19 cellular contexts compared by ENCODE assay signal in genomic region chr7:74015670-74016069, GRCh38. TPM values are rescaled to one million over a fixed set of nuclear protein-coding genes. Genes with fewer than 3 reads are reported as not detected.
A peak's percentile ranks its signal among the peaks of the same experiment; 100 is the strongest.
DNase-seq lines count a peak whose midpoint lies in the region; ATAC-seq, FAIRE-seq and TF ChIP-seq lines count a peak whose summit lies in the region.
"Had no signal": no experiment of that assay in that cellular context is flagged by ENCODE, and none has a peak within 500 bp of the region (broad histone marks: within the 10 kb centered on the region; RNA-seq: fewer than 3 reads in every experiment).

No MANE protein-coding gene starts in this region.

- H4K8ac ChIP-seq in trophoblast cell (ENCODE audit: low read depth, low read length), result no peak overlapping the region

- peak; percentile 58 for ATAC-seq in PC-3
- no peak for ATAC-seq in CD4-positive, alpha-beta T cell (ENCODE audit: poor library complexity)
- ATAC-seq in GM18907 (IDR thresholded peaks at IDR 0.05; ENCODE audit: unreplicated experiment), result no peak
- ATAC-seq: GM12878, HCT116 had no signal

- H3K4me3 ChIP-seq in PC-3 (ENCODE audit: low read length), result no peak overlapping the region
- no peak overlapping the region for H3K4me3 ChIP-seq in bronchial epithelial cell (ENCODE audit: low read depth, low read length)
- no peak overlapping the region for H3K4me3 ChIP-seq in trophoblast cell (ENCODE audit: low read depth, low read length)
- H3K4me3 ChIP-seq: GM12878 had no signal

- H2BK12ac ChIP-seq in trophoblast cell (ENCODE audit: low read length), result no peak overlapping the region

- H3K9me3 ChIP-seq in PC-3 (ENCODE audit: low read length), result no peaks in the 10 kb centered on the region
- no peaks in the 10 kb centered on the region for H3K9me3 ChIP-seq in trophoblast cell (ENCODE audit: insufficient read depth, low read depth, low read length)
- no peaks in the 10 kb centered on the region for H3K9me3 ChIP-seq in CD4-positive, alpha-beta T cell (ENCODE audit: control insufficient read depth, low read length)

- no TSS peak for BruUV-seq in PC-3 (replicated peaks; lab: Mats Ljungman, UMichigan)

- H2AK5ac ChIP-seq in trophoblast cell (ENCODE audit: low read length), result no peak overlapping the region

- CTCF ChIA-PET in PC-3 (lab: Charles Lee), result interaction anchor here (0.7 to 2.1 kb wide), 2 partner anchors 11 to 191 kb away, joined by 4 to 8 read pairs; no protein-coding TSS in a partner anchor
- CTCF ChIA-PET in CD4-positive, alpha-beta T cell (lab: Charles Lee), result interaction anchor here (0.6 to 2.1 kb wide), 2 partner anchors 11 to 491 kb away, joined by 6 to 7 read pairs; no protein-coding TSS in a partner anchor

- H3K4me3 Mint-ChIP-seq in CD4-positive, alpha-beta T cell, result no peak overlapping the region
- H3K4me3 Mint-ChIP-seq: CD14-positive monocyte had no signal

- H3K36me3 ChIP-seq in PC-3 (ENCODE audit: low read depth, low read length), result no peaks in the 10 kb centered on the region
- no peaks in the 10 kb centered on the region for H3K36me3 ChIP-seq in bronchial epithelial cell (ENCODE audit: control insufficient read depth, insufficient read depth, low read length)
- no peaks in the 10 kb centered on the region for H3K36me3 ChIP-seq in trophoblast cell (ENCODE audit: control insufficient read depth in 1 of 2, insufficient read depth in 2 of 2, low read length in 2 of 2)

- no peaks in the 10 kb centered on the region for H3K79me1 ChIP-seq in trophoblast cell (ENCODE audit: low read length)

- H2BK5ac ChIP-seq in trophoblast cell (ENCODE audit: low read depth, low read length, poor library complexity), result no peak overlapping the region

- no peaks in the 10 kb centered on the region for H3F3A ChIP-seq in PC-3 (ENCODE audit: low read length, unreplicated experiment)

- no peak overlapping the region for H3K23ac ChIP-seq in trophoblast cell (ENCODE audit: low read length)

- H3K14ac ChIP-seq in trophoblast cell (ENCODE audit: low read length), result no peak overlapping the region

- H3K27ac Mint-ChIP-seq in CD4-positive, alpha-beta T cell, result no peak overlapping the region

- no peak overlapping the region for H3K9ac ChIP-seq in PC-3 (ENCODE audit: low read length)
- H3K9ac ChIP-seq in trophoblast cell (ENCODE audit: low read length), result no peak overlapping the region

- H3K4me2 ChIP-seq in PC-3 (ENCODE audit: low read length) (no peak overlapping the region), trophoblast cell (ENCODE audit: low read length) (no peak overlapping the region)

- TF ChIP-seq CTCF in PC-3 (conservative IDR thresholded peaks at IDR 0.05; ENCODE audit: low read depth, low read length) (no peak), bronchial epithelial cell (IDR thresholded peaks at IDR 0.05; ENCODE audit: insufficient read depth, low read length, severe bottlenecking) (no peak)
- TF ChIP-seq CTCF in CD4-positive, alpha-beta T cell (IDR thresholded peaks at IDR 0.05), result no peak

- no peak overlapping the region for H4K91ac ChIP-seq in trophoblast cell (ENCODE audit: low read depth, low read length)

- no CpG with 5 or more reads among the region's 4 CpGs for WGBS in trophoblast cell (ENCODE audit: extremely low coverage, insufficient coverage, insufficient read length)

- POLR2A ChIA-PET in PC-3 (lab: Charles Lee; ENCODE audit: unreplicated experiment), result no interaction called here
- POLR2A ChIA-PET in CD4-positive, alpha-beta T cell (lab: Charles Lee), result no interaction called here

- H2BK120ac ChIP-seq in trophoblast cell (ENCODE audit: insufficient read depth, low read length, poor library complexity), result no peak overlapping the region

- H3K4ac ChIP-seq in trophoblast cell (ENCODE audit: low read depth, low read length), result no peak overlapping the region

- no peak for FAIRE-seq in bronchial epithelial cell (lab: Jason Lieb, UNC)
- FAIRE-seq: GM12878, GM19239 had no signal

- no peaks in the 10 kb centered on the region for H3K9me2 ChIP-seq in PC-3 (replicated peaks; ENCODE audit: low read length)

- H3K27me3 Mint-ChIP-seq in CD4-positive, alpha-beta T cell, result no peaks in the 10 kb centered on the region

- H3K4me1 Mint-ChIP-seq in CD4-positive, alpha-beta T cell (ENCODE audit: low read depth), result no peaks in the 10 kb centered on the region

- no peaks in the 10 kb centered on the region for H3K27me3 ChIP-seq in PC-3 (ENCODE audit: low read length)
- no peaks in the 10 kb centered on the region for H3K27me3 ChIP-seq in bronchial epithelial cell (ENCODE audit: control insufficient read depth, insufficient read depth, low read length)
- H3K27me3 ChIP-seq in trophoblast cell (ENCODE audit: insufficient read depth, low read length), result no peaks in the 10 kb centered on the region
- H3K27me3 ChIP-seq in CD4-positive, alpha-beta T cell (ENCODE audit: control insufficient read depth, insufficient read depth, low read length), result no peaks in the 10 kb centered on the region

- no peaks in the 10 kb centered on the region for H3K36me3 Mint-ChIP-seq in CD4-positive, alpha-beta T cell (ENCODE audit: low read depth)
- H3K36me3 Mint-ChIP-seq: CD14-positive monocyte had no signal

- no peak overlapping the region for H3K27ac ChIP-seq in PC-3 (ENCODE audit: low read length)
- H3K27ac ChIP-seq in trophoblast cell (ENCODE audit: low read depth, low read length), result no peak overlapping the region
- H3K27ac ChIP-seq in CD4-positive, alpha-beta T cell (ENCODE audit: low read depth, low read length), result no peak overlapping the region
- H3K27ac ChIP-seq: 22Rv1 had no signal

- no peak overlapping the region for H4K12ac ChIP-seq in trophoblast cell (ENCODE audit: low read depth, low read length)

- H2AFZ ChIP-seq in PC-3 (ENCODE audit: low read length) (no peak overlapping the region), trophoblast cell (ENCODE audit: insufficient read depth, low read length, poor library complexity) (no peak overlapping the region)

- no peaks in the 10 kb centered on the region for H3K9me3 Mint-ChIP-seq in CD4-positive, alpha-beta T cell
- H3K9me3 Mint-ChIP-seq: CD14-positive monocyte had no signal

- H3K79me2 ChIP-seq in PC-3 (ENCODE audit: low read length) (no peaks in the 10 kb centered on the region), trophoblast cell (ENCODE audit: control insufficient read depth, insufficient read depth, low read length, poor library complexity) (no peaks in the 10 kb centered on the region)

- H3K18ac ChIP-seq in trophoblast cell (ENCODE audit: low read length), result no peak overlapping the region

- no peaks in the 10 kb centered on the region for H4K20me1 ChIP-seq in PC-3 (ENCODE audit: low read length)

- H3K4me1 ChIP-seq in PC-3 (ENCODE audit: insufficient read depth, low read length) (no peaks in the 10 kb centered on the region), trophoblast cell (ENCODE audit: control insufficient read depth in 1 of 2, insufficient read depth in 2 of 2, low read length in 2 of 2) (peaks cover 10 to 14% of the 10 kb centered on the region in 2 experiments)

- DNase-seq in DMS 273 (lab: John Stamatoyannopoulos, UW; ENCODE audit: unreplicated experiment), result peak; percentile 60
- DNase-seq in DMS 273 treated with DMSO at 0.1 percent for 48 hours (lab: John Stamatoyannopoulos, UW), result no peak
- DNase-seq in PC-3, result peak; percentile 60
- DNase-seq in bronchial epithelial cell (ENCODE audit: low read depth), result peak; percentile 33
- peak; percentile 30 to 53 for DNase-seq in trophoblast cell
- no peak for DNase-seq in CD4-positive, alpha-beta T cell
- DNase-seq in DMS53 treated with DMSO at 0.1 percent for 48 hours (lab: John Stamatoyannopoulos, UW; ENCODE audit: unreplicated experiment), result no peak
- DNase-seq: GOT3; NCI-H146; NCI-H2029 treated with DMSO at 0.1 percent for 48 hours; NCI-H748 treated with DMSO at 0.1 percent for 48 hours; NK-92 treated with Interleukin-12 subunit alpha and Interleukin-12 subunit beta, amount 100 ng/mL, for 24 hours had no signal

- intact Hi-C loops in PC-3 (cut with micrococcal nuclease), result no loop called here
- intact Hi-C loops in CD4-positive, alpha-beta T cell (cut with DNase I, micrococcal nuclease), result no loop called here

RNA-seq across cellular contexts. Expression of gene ELN, which starts 12.3 kb away (rescaled TPM):
- total RNA-seq in PC-3 (2014; rRNA removed) (0.07 TPM in 1 of 2 replicates, not detected in the other), bronchial epithelial cell (under 0.01 TPM in 2 replicates)
- 3.1 and 3.2 TPM in 2 replicates for polyA plus RNA-seq in trophoblast cell (2013)
- total RNA-seq in CD4-positive, alpha-beta T cell, result not detected
- total RNA-seq: NCI-H460 had no signal
- polyA plus RNA-seq: CD14-positive monocyte had no signal

Comparison
In these comparisons a context has a peak if more than half of its experiments do, and no peak if none do; other contexts are left out.
1. DNase-seq: peak in DMS 273 (single experiment), PC-3 (single experiment), bronchial epithelial cell (single experiment) and trophoblast cell (2 of 2); none in DMS 273 treated with DMSO at 0.1 percent for 48 hours (single experiment), CD4-positive, alpha-beta T cell (0 of 10) and DMS53 treated with DMSO at 0.1 percent for 48 hours (single experiment).